Comparison of ENCODE assay signal across 20 cellular contexts in genomic region chr5:6202113-6202512, GRCh38.
"Had no signal": no experiment of that assay in that cellular context is flagged by ENCODE, and none has a peak within 500 bp of the region (broad histone marks: within the 10 kb centered on the region; RNA-seq: fewer than 3 reads in every experiment).

No MANE protein-coding gene starts in this region.

- H3K27ac ChIP-seq: dorsolateral prefrontal cortex, epithelial cell of prostate, gastrocnemius medialis, lower lobe of right lung, neutrophil, pancreas, right lobe of liver, suprapubic skin, transverse colon, upper lobe of right lung, vagina had no signal

- ATAC-seq: esophagus mucosa; gastrocnemius medialis; left ventricle myocardium superior; lower lobe of right lung; naive thymus-derived CD8-positive, alpha-beta T cell; pancreas; stimulated activated naive CD8-positive, alpha-beta T cell treated with anti-CD3 and anti-CD28 coated beads, Interleukin-15, amount 100 ng/mL, for 72 hours; upper lobe of right lung had no signal

- H3K4me1 ChIP-seq: gastrocnemius medialis, lower lobe of right lung, pancreas, right lobe of liver, suprapubic skin, transverse colon, upper lobe of right lung, vagina had no signal

- H3K9me3 Mint-ChIP-seq: stimulated activated naive CD8-positive, alpha-beta T cell treated with anti-CD3 and anti-CD28 coated beads, Interleukin-15, amount 100 ng/mL, for 72 hours had no signal

- H3K4me3 Mint-ChIP-seq: naive thymus-derived CD8-positive, alpha-beta T cell; stimulated activated naive CD8-positive, alpha-beta T cell treated with anti-CD3 and anti-CD28 coated beads, Interleukin-15, amount 100 ng/mL, for 72 hours had no signal

- H3K9me3 ChIP-seq: gastrocnemius medialis, lower lobe of right lung, neutrophil, pancreas, right lobe of liver, suprapubic skin, transverse colon, upper lobe of right lung, vagina had no signal

- H3K27ac Mint-ChIP-seq: naive thymus-derived CD8-positive, alpha-beta T cell; stimulated activated naive CD8-positive, alpha-beta T cell treated with anti-CD3 and anti-CD28 coated beads, Interleukin-15, amount 100 ng/mL, for 72 hours had no signal

- H3K4me1 Mint-ChIP-seq: naive thymus-derived CD8-positive, alpha-beta T cell; stimulated activated naive CD8-positive, alpha-beta T cell treated with anti-CD3 and anti-CD28 coated beads, Interleukin-15, amount 100 ng/mL, for 72 hours had no signal

- H3K27me3 ChIP-seq: gastrocnemius medialis, neutrophil, pancreas, right lobe of liver, suprapubic skin, transverse colon, upper lobe of right lung, vagina had no signal

- H3K36me3 ChIP-seq: gastrocnemius medialis, lower lobe of right lung, neutrophil, pancreas, right lobe of liver, suprapubic skin, transverse colon, upper lobe of right lung, vagina had no signal

- H3K4me3 ChIP-seq: dorsolateral prefrontal cortex, gastrocnemius medialis, lower lobe of right lung, pancreas, right lobe of liver, suprapubic skin, transverse colon, upper lobe of right lung, vagina had no signal

- DNase-seq: dorsolateral prefrontal cortex; effector CD4-positive, alpha-beta T cell; gastrocnemius medialis; head of caudate nucleus; left ventricle myocardium superior; lower lobe of right lung; naive thymus-derived CD8-positive, alpha-beta T cell; pancreas; right lobe of liver; small intestine; stimulated activated CD4-positive, alpha-beta T cell treated with anti-CD3 and anti-CD28 coated beads, Interleukin-2, amount 100 ng/mL, for 48 hours; stimulated activated naive CD4-positive, alpha-beta T cell; stimulated activated naive CD8-positive, alpha-beta T cell treated with anti-CD3 and anti-CD28 coated beads, Interleukin-15, amount 100 ng/mL, for 72 hours; transverse colon; upper lobe of right lung had no signal
